Comparison of ENCODE assay signal across 32 cellular contexts in genomic region chr18:73615506-73615905, GRCh38.
DNase-seq lines count a peak whose midpoint lies in the region; ATAC-seq lines count a peak whose summit lies in the region.
"Had no signal": no experiment of that assay in that cellular context is flagged by ENCODE, and none has a peak within 500 bp of the region (broad histone marks: within the 10 kb centered on the region; RNA-seq: fewer than 3 reads in every experiment).

No MANE protein-coding gene starts in this region.

- H3K36me3 ChIP-seq in ACC112 (ENCODE audit: insufficient read depth, low read length): no peaks in the 10 kb centered on the region
- H3K36me3 ChIP-seq: HAP-1, heart left ventricle, neural progenitor cell, right lobe of liver, thoracic aorta, uterus had no signal

- no peaks in the 10 kb centered on the region for H3K36me3 Mint-ChIP-seq in stimulated activated effector memory CD8-positive, alpha-beta T cell treated with anti-CD3 and anti-CD28 coated beads, Interleukin-12 subunit alpha, Interleukin-12 subunit beta, amount 100 ng/mL, for 72 hours
- H3K36me3 Mint-ChIP-seq: activated naive CD8-positive, alpha-beta T cell; neural progenitor cell; stimulated activated memory B cell treated with anti-CD40 and anti-IgM and Interleukin-4, amounts not matched to agents 10 μg/mL and 1 μg/mL and 100 μg/mL, for 72 hours had no signal

- 0 out of 2 replicates have a peak overlapping the region, but pooled peaks have one; percentile 8 for H3K27ac ChIP-seq in ACC112 (ENCODE audit: low read depth, low read length)
- H3K27ac ChIP-seq: A549, heart left ventricle, KMS-11, neural progenitor cell, right lobe of liver, thoracic aorta, uterus had no signal

- H3K79me2 ChIP-seq in ACC112 (ENCODE audit: control insufficient read depth, insufficient read depth, low read length, unreplicated experiment): no peaks in the 10 kb centered on the region

- H3K4me1 Mint-ChIP-seq in stimulated activated effector memory CD8-positive, alpha-beta T cell treated with anti-CD3 and anti-CD28 coated beads, Interleukin-12 subunit alpha, Interleukin-12 subunit beta, amount 100 ng/mL, for 72 hours: no peaks in the 10 kb centered on the region
- H3K4me1 Mint-ChIP-seq: B cell; memory B cell; stimulated activated memory B cell treated with anti-CD40 and anti-IgM and Interleukin-4, amounts not matched to agents 10 μg/mL and 1 μg/mL and 100 μg/mL, for 72 hours had no signal

- peaks cover 19% of the 10 kb centered on the region for H3K4me1 ChIP-seq in ACC112 (ENCODE audit: control insufficient read depth, insufficient read depth, low read length, unreplicated experiment)
- H3K4me1 ChIP-seq: A549, HAP-1, heart left ventricle, neural progenitor cell, right lobe of liver, uterus had no signal

- peaks cover 17% of the 10 kb centered on the region for H3K9me3 Mint-ChIP-seq in stimulated activated effector memory CD8-positive, alpha-beta T cell treated with anti-CD3 and anti-CD28 coated beads, Interleukin-12 subunit alpha, Interleukin-12 subunit beta, amount 100 ng/mL, for 72 hours
- H3K9me3 Mint-ChIP-seq: activated CD8-positive, alpha-beta T cell treated with anti-CD3 and anti-CD28 coated beads for 36 hours; activated T-helper 2 cell treated with anti-CD3 and anti-CD28 coated beads, Interferon-gamma antibody, Interleukin-2, Interleukin-4, amounts not matched to agents 10 μg/mL and 5 μg/mL and 100 μg/mL, durations not matched to agents 14 hours and 24 hours and 36 hours; dendritic cell treated with granulocyte-macrophage colony-stimulating factor and Interleukin-4, amounts not matched to agents 40 ng/mL and 50 ng/mL, for 4 days; neural progenitor cell had no signal

- no peak overlapping the region for H3K27ac Mint-ChIP-seq in stimulated activated effector memory CD8-positive, alpha-beta T cell treated with anti-CD3 and anti-CD28 coated beads, Interleukin-12 subunit alpha, Interleukin-12 subunit beta, amount 100 ng/mL, for 72 hours
- H3K27ac Mint-ChIP-seq: activated CD8-positive, alpha-beta T cell treated with anti-CD3 and anti-CD28 coated beads for 36 hours; activated naive CD8-positive, alpha-beta T cell; activated T-helper 2 cell treated with anti-CD3 and anti-CD28 coated beads, Interferon-gamma antibody, Interleukin-2, Interleukin-4, amounts not matched to agents 10 μg/mL and 5 μg/mL and 100 μg/mL, durations not matched to agents 14 hours and 24 hours and 36 hours; B cell; dendritic cell treated with granulocyte-macrophage colony-stimulating factor and Interleukin-4, amounts not matched to agents 40 ng/mL and 50 ng/mL, for 4 days; memory B cell; neural progenitor cell; stimulated activated memory B cell treated with anti-CD40 and anti-IgM and Interleukin-4, amounts not matched to agents 10 μg/mL and 1 μg/mL and 100 μg/mL, for 72 hours had no signal

- H3K27me3 ChIP-seq in ACC112 (ENCODE audit: insufficient read depth, low read length): no peaks in the 10 kb centered on the region
- H3K27me3 ChIP-seq: heart left ventricle, neural progenitor cell, right lobe of liver, uterus had no signal

- H2AFZ ChIP-seq in ACC112 (ENCODE audit: low read length, unreplicated experiment): no peak overlapping the region
- H2AFZ ChIP-seq: neural progenitor cell had no signal

- peak; percentile 25 for DNase-seq in M059J (ENCODE audit: low read depth)
- peak; percentile 7 for DNase-seq in dermis blood vessel endothelial cell
- peak; percentile 3 for DNase-seq in medulla oblongata (ENCODE audit: extremely low spot score)
- no peak for DNase-seq in stimulated activated effector memory CD8-positive, alpha-beta T cell treated with anti-CD3 and anti-CD28 coated beads, Interleukin-12 subunit alpha, Interleukin-12 subunit beta, amount 100 ng/mL, for 72 hours (ENCODE audit: low spot score in 2 of 2)
- DNase-seq in HUDEP-2 (lab: John Stamatoyannopoulos, UW; ENCODE audit: unreplicated experiment in 76 of 76): no peak
- DNase-seq in NCI-H2171 treated with DMSO at 0.1 percent for 48 hours (lab: John Stamatoyannopoulos, UW): no peak
- DNase-seq: activated CD4-positive, alpha-beta T cell treated with anti-CD3 and anti-CD28 coated beads for 1 hour; activated CD8-positive, alpha-beta T cell treated with anti-CD3 and anti-CD28 coated beads for 36 hours; aorta; central memory CD4-positive, alpha-beta T cell; DMS153; GDM1; heart left ventricle; left cardiac atrium; NCI-H1436 treated with DMSO at 0.1 percent for 48 hours; NCI-H446 treated with DMSO at 0.1 percent for 48 hours; right lobe of liver; stimulated activated CD4-positive, alpha-beta T cell treated with anti-CD3 and anti-CD28 coated beads, Interleukin-4, amount 100 ng/mL, for 24 hours; uterus had no signal

- ATAC-seq in stimulated activated effector memory CD8-positive, alpha-beta T cell treated with anti-CD3 and anti-CD28 coated beads, Interleukin-12 subunit alpha, Interleukin-12 subunit beta, amount 100 ng/mL, for 72 hours: no peak
- ATAC-seq in esophagus mucosa: no peak
- ATAC-seq: activated CD8-positive, alpha-beta T cell treated with anti-CD3 and anti-CD28 coated beads for 36 hours; heart left ventricle; right lobe of liver; stimulated activated memory B cell treated with anti-CD40 and anti-IgM and Interleukin-4, amounts not matched to agents 10 μg/mL and 1 μg/mL and 100 μg/mL, for 72 hours had no signal

- H3K4me3 Mint-ChIP-seq in stimulated activated effector memory CD8-positive, alpha-beta T cell treated with anti-CD3 and anti-CD28 coated beads, Interleukin-12 subunit alpha, Interleukin-12 subunit beta, amount 100 ng/mL, for 72 hours: no peak overlapping the region
- H3K4me3 Mint-ChIP-seq: activated CD8-positive, alpha-beta T cell treated with anti-CD3 and anti-CD28 coated beads for 36 hours; activated naive CD8-positive, alpha-beta T cell; B cell; dendritic cell treated with granulocyte-macrophage colony-stimulating factor and Interleukin-4, amounts not matched to agents 40 ng/mL and 50 ng/mL, for 4 days; memory B cell; neural progenitor cell; stimulated activated memory B cell treated with anti-CD40 and anti-IgM and Interleukin-4, amounts not matched to agents 10 μg/mL and 1 μg/mL and 100 μg/mL, for 72 hours had no signal

- no peak overlapping the region for H3K4me3 ChIP-seq in ACC112 (ENCODE audit: low read depth, low read length)
- H3K4me3 ChIP-seq: A549, HAP-1, heart left ventricle, neural progenitor cell, right lobe of liver, thoracic aorta, uterus had no signal

Comparison
In these comparisons a context has a peak if more than half of its experiments do, and no peak if none do; other contexts are left out.
1. DNase-seq: peak in M059J (single experiment), dermis blood vessel endothelial cell (single experiment) and medulla oblongata (single experiment); none in stimulated activated effector memory CD8-positive, alpha-beta T cell treated with anti-CD3 and anti-CD28 coated beads, Interleukin-12 subunit alpha, Interleukin-12 subunit beta, amount 100 ng/mL, for 72 hours (0 of 2), HUDEP-2 (0 of 76) and NCI-H2171 treated with DMSO at 0.1 percent for 48 hours (single experiment).